ENCODE assay signal across 2 cellular contexts in genomic region chr19:1855828-1856255, GRCh38.
TF ChIP-seq lines count a peak whose summit lies in the region.

No MANE protein-coding gene starts in this region.

TF ChIP-seq in IMR-90, 13 proteins besides CTCF, POLR2A, EP300 and RAD21:
- TF ChIP-seq SMC3 (IDR thresholded peaks at IDR 0.05; ENCODE audit: low read depth, low read length) (no peak), MAFK (IDR thresholded peaks at IDR 0.05; ENCODE audit: low read depth, low read length) (no peak), RCOR1 (IDR thresholded peaks at IDR 0.05; ENCODE audit: insufficient replicate concordance, low read length) (no peak), MXI1 (IDR thresholded peaks at IDR 0.05; ENCODE audit: borderline replicate concordance, low read depth, low read length) (0 out of 2 replicates have a peak, but pooled peaks have one; percentile 1), NFE2L2 (IDR thresholded peaks at IDR 0.05; ENCODE audit: low read depth, low read length) (no peak), MAZ (IDR thresholded peaks at IDR 0.05; ENCODE audit: borderline replicate concordance, low read depth, low read length) (no peak), ELK1 (IDR thresholded peaks at IDR 0.05; ENCODE audit: borderline replicate concordance, low read depth, low read length) (no peak), USF2 (IDR thresholded peaks at IDR 0.05; ENCODE audit: low read depth, low read length) (no peak)

TF ChIP-seq in GM12878, 131 proteins besides CTCF, POLR2A, EP300 and RAD21:
- TF ChIP-seq POU2F2 (IDR thresholded peaks at IDR 0.05; ENCODE audit: borderline replicate concordance, low read depth, low read length), result no peak
- peak; percentile 30; the same call in 1 of the 2 replicates for TF ChIP-seq GATAD2B (conservative IDR thresholded peaks at IDR 0.05; ENCODE audit: low read depth)
- TF ChIP-seq IKZF2 (IDR thresholded peaks at IDR 0.05), result no peak
- TF ChIP-seq TCF7 (IDR thresholded peaks at IDR 0.05; ENCODE audit: borderline replicate concordance), result no peak
- peak; percentile 19; the same call in 1 of the 2 replicates for TF ChIP-seq MTA2 (IDR thresholded peaks at IDR 0.05; ENCODE audit: low read depth)
- peak; percentile 1 for TF ChIP-seq MYC (IDR thresholded peaks at IDR 0.05; ENCODE audit: insufficient read depth, insufficient read length, insufficient replicate concordance, low read length, severe bottlenecking)
- peak; percentile 25; the same call in 1 of the 2 replicates for TF ChIP-seq SIN3A (IDR thresholded peaks at IDR 0.05; ENCODE audit: low read depth, low read length)
